Comparison of ENCODE assay signal across 15 cellular contexts in genomic region chr11:65396769-65397745, GRCh38. TPM values are rescaled to one million over a fixed set of nuclear protein-coding genes. Genes with fewer than 3 reads are reported as not detected.
DNase-seq lines count a peak whose midpoint lies in the region; ATAC-seq lines count a peak whose summit lies in the region.
"Had no signal": no experiment of that assay in that cellular context is flagged by ENCODE, and none has a peak within 500 bp of the region (broad histone marks: within the 10 kb centered on the region; RNA-seq: fewer than 3 reads in every experiment).

No MANE protein-coding gene starts in this region.

- no peak for ATAC-seq in activated naive CD4-positive, alpha-beta T cell treated with anti-CD3 and anti-CD28 coated beads, Interleukin-2, amount 50 U/mL, for 72 hours
- no peak for ATAC-seq in stimulated activated effector memory CD8-positive, alpha-beta T cell treated with anti-CD3 and anti-CD28 coated beads, Interleukin-12 subunit alpha, Interleukin-12 subunit beta, amount 100 ng/mL, for 72 hours
- ATAC-seq in naive thymus-derived CD8-positive, alpha-beta T cell, result no peak
- ATAC-seq: effector memory CD8-positive, alpha-beta T cell; heart left ventricle; Right ventricle myocardium inferior had no signal

- H3K36me3 Mint-ChIP-seq in activated naive CD4-positive, alpha-beta T cell treated with anti-CD3 and anti-CD28 coated beads, Interleukin-2, amount 50 U/mL, for 24 hours, result peaks cover 6% of the 10 kb centered on the region
- H3K36me3 Mint-ChIP-seq in activated naive CD4-positive, alpha-beta T cell treated with anti-CD3 and anti-CD28 coated beads, Interleukin-2, amount 50 U/mL, for 72 hours, result peaks cover 6 to 11% of the 10 kb centered on the region in 2 donors
- peaks cover 69% of the 10 kb centered on the region for H3K36me3 Mint-ChIP-seq in stimulated activated effector memory CD8-positive, alpha-beta T cell treated with anti-CD3 and anti-CD28 coated beads, Interleukin-12 subunit alpha, Interleukin-12 subunit beta, amount 100 ng/mL, for 72 hours
- peaks cover 0 to 65% (median 8%) of the 10 kb centered on the region in 3 donors for H3K36me3 Mint-ChIP-seq in naive thymus-derived CD8-positive, alpha-beta T cell

- peak overlapping the region; percentile 15 for H3K27ac Mint-ChIP-seq in activated naive CD4-positive, alpha-beta T cell treated with anti-CD3 and anti-CD28 coated beads, Interleukin-2, amount 50 U/mL, for 24 hours
- H3K27ac Mint-ChIP-seq in activated naive CD4-positive, alpha-beta T cell treated with anti-CD3 and anti-CD28 coated beads, Interleukin-2, amount 50 U/mL, for 72 hours, result peak overlapping the region in 1 of 2 donors; percentile 15
- peak overlapping the region; percentile 75 for H3K27ac Mint-ChIP-seq in stimulated activated effector memory CD8-positive, alpha-beta T cell treated with anti-CD3 and anti-CD28 coated beads, Interleukin-12 subunit alpha, Interleukin-12 subunit beta, amount 100 ng/mL, for 72 hours
- peak overlapping the region in 3 of 10 donors; percentile 8 to 65 (median 56) for H3K27ac Mint-ChIP-seq in naive thymus-derived CD8-positive, alpha-beta T cell

- peaks cover 4% of the 10 kb centered on the region for H3K4me1 Mint-ChIP-seq in activated naive CD4-positive, alpha-beta T cell treated with anti-CD3 and anti-CD28 coated beads, Interleukin-2, amount 50 U/mL, for 24 hours
- peaks cover 29% of the 10 kb centered on the region for H3K4me1 Mint-ChIP-seq in stimulated activated effector memory CD8-positive, alpha-beta T cell treated with anti-CD3 and anti-CD28 coated beads, Interleukin-12 subunit alpha, Interleukin-12 subunit beta, amount 100 ng/mL, for 72 hours
- peaks cover 0 to 11% (median 9%) of the 10 kb centered on the region in 4 donors for H3K4me1 Mint-ChIP-seq in naive thymus-derived CD8-positive, alpha-beta T cell

- POLR2A ChIA-PET in naive thymus-derived CD8-positive, alpha-beta T cell (lab: Charles Lee), result interaction anchor here (0.6 to 2.0 kb wide), 3 partner anchors 27 to 151 kb away, joined by 3 to 4 read pairs (median 3); no protein-coding TSS in a partner anchor

- H3K9me3 Mint-ChIP-seq in activated naive CD4-positive, alpha-beta T cell treated with anti-CD3 and anti-CD28 coated beads, Interleukin-2, amount 50 U/mL, for 24 hours, result no peaks in the 10 kb centered on the region
- no peaks in the 10 kb centered on the region for H3K9me3 Mint-ChIP-seq in activated naive CD4-positive, alpha-beta T cell treated with anti-CD3 and anti-CD28 coated beads, Interleukin-2, amount 50 U/mL, for 72 hours
- no peaks in the 10 kb centered on the region for H3K9me3 Mint-ChIP-seq in stimulated activated effector memory CD8-positive, alpha-beta T cell treated with anti-CD3 and anti-CD28 coated beads, Interleukin-12 subunit alpha, Interleukin-12 subunit beta, amount 100 ng/mL, for 72 hours
- H3K9me3 Mint-ChIP-seq in naive thymus-derived CD8-positive, alpha-beta T cell, result no peaks in the 10 kb centered on the region
- H3K9me3 Mint-ChIP-seq: effector memory CD8-positive, alpha-beta T cell had no signal

- no peaks in the 10 kb centered on the region for H3K27me3 Mint-ChIP-seq in activated naive CD4-positive, alpha-beta T cell treated with anti-CD3 and anti-CD28 coated beads, Interleukin-2, amount 50 U/mL, for 24 hours
- no peaks in the 10 kb centered on the region for H3K27me3 Mint-ChIP-seq in naive thymus-derived CD8-positive, alpha-beta T cell
- H3K27me3 Mint-ChIP-seq: effector memory CD8-positive, alpha-beta T cell had no signal

- no peak overlapping the region for H3K4me3 Mint-ChIP-seq in activated naive CD4-positive, alpha-beta T cell treated with anti-CD3 and anti-CD28 coated beads, Interleukin-2, amount 50 U/mL, for 24 hours
- no peak overlapping the region for H3K4me3 Mint-ChIP-seq in stimulated activated effector memory CD8-positive, alpha-beta T cell treated with anti-CD3 and anti-CD28 coated beads, Interleukin-12 subunit alpha, Interleukin-12 subunit beta, amount 100 ng/mL, for 72 hours
- H3K4me3 Mint-ChIP-seq in naive thymus-derived CD8-positive, alpha-beta T cell, result no peak overlapping the region
- H3K4me3 Mint-ChIP-seq: effector memory CD8-positive, alpha-beta T cell had no signal

- DNase-seq in activated naive CD4-positive, alpha-beta T cell treated with anti-CD3 and anti-CD28 coated beads, Interleukin-2, amount 50 U/mL, for 72 hours (ENCODE audit: low spot score in 2 of 2), result no peak
- DNase-seq in stimulated activated effector memory CD8-positive, alpha-beta T cell treated with anti-CD3 and anti-CD28 coated beads, Interleukin-12 subunit alpha, Interleukin-12 subunit beta, amount 100 ng/mL, for 72 hours (ENCODE audit: low spot score in 2 of 2), result no peak
- DNase-seq in naive thymus-derived CD8-positive, alpha-beta T cell, result no peak
- DNase-seq: activated effector memory CD4-positive, alpha-beta T cell treated with Interleukin-2 at 50 U/mL for 16 hours; caudate nucleus; effector memory CD8-positive, alpha-beta T cell; heart left ventricle; Kasumi-1; NCI-H1092 treated with DMSO at 0.1 percent for 48 hours; NCI-H2081 treated with DMSO at 0.1 percent for 48 hours; NCI-H510A treated with DMSO at 0.1 percent for 48 hours; substantia nigra had no signal

RNA-seq across cellular contexts. Expression of gene FRMD8, which starts 10.6 kb away (rescaled TPM):
- 10 to 100 TPM; 39.7 to 53.4 TPM for total RNA-seq in activated naive CD4-positive, alpha-beta T cell treated with anti-CD3 and anti-CD28 coated beads, Interleukin-2, amount 50 U/mL, for 72 hours
- total RNA-seq in naive thymus-derived CD8-positive, alpha-beta T cell, result 10 to 100 TPM; 48.6 to 55.0 TPM
- polyA plus RNA-seq in naive thymus-derived CD8-positive, alpha-beta T cell, result 10 to 100 TPM; 34.5 to 42.6 (median 35.4) TPM

RNA-seq across cellular contexts. Expression of gene SLC25A45, which starts 14.6 kb away (rescaled TPM):
- 10 to 100 TPM in 1 of 2 donors, 1 to 10 TPM in 1; 9.7 to 18.5 TPM for total RNA-seq in activated naive CD4-positive, alpha-beta T cell treated with anti-CD3 and anti-CD28 coated beads, Interleukin-2, amount 50 U/mL, for 72 hours
- total RNA-seq in naive thymus-derived CD8-positive, alpha-beta T cell, result 10 to 100 TPM; 22.2 to 23.4 TPM
- polyA plus RNA-seq in naive thymus-derived CD8-positive, alpha-beta T cell, result 10 to 100 TPM; 10.8 to 19.2 (median 11.0) TPM

RNA-seq across cellular contexts. Expression of gene NEAT1, which starts 25.5 kb away (rescaled TPM):
- 1,000 to 10,000 TPM in 1 of 2 donors, 100 to 1,000 TPM in 1; 836 to 2,329 TPM for total RNA-seq in activated naive CD4-positive, alpha-beta T cell treated with anti-CD3 and anti-CD28 coated beads, Interleukin-2, amount 50 U/mL, for 72 hours
- total RNA-seq in naive thymus-derived CD8-positive, alpha-beta T cell, result 100 to 1,000 TPM; 375 to 414 TPM
- 1 to 10 TPM; 1.3 to 2.9 (median 1.9) TPM for polyA plus RNA-seq in naive thymus-derived CD8-positive, alpha-beta T cell

RNA-seq across cellular contexts. Expression of gene TIGD3, which starts 42.5 kb away (rescaled TPM):
- total RNA-seq in activated naive CD4-positive, alpha-beta T cell treated with anti-CD3 and anti-CD28 coated beads, Interleukin-2, amount 50 U/mL, for 72 hours, result 1 to 10 TPM in 1 of 2 donors, under 1 TPM in 1; 0.76 to 4.0 TPM
- 1 to 10 TPM; 1.5 to 1.9 TPM for total RNA-seq in naive thymus-derived CD8-positive, alpha-beta T cell
- polyA plus RNA-seq in naive thymus-derived CD8-positive, alpha-beta T cell, result under 1 TPM; 0.15 to 0.67 (median 0.21) TPM
- polyA plus RNA-seq: fibroblast of lung had no signal
